Comparison of ENCODE assay signal across 14 cellular contexts in the genomic region with DNA sequence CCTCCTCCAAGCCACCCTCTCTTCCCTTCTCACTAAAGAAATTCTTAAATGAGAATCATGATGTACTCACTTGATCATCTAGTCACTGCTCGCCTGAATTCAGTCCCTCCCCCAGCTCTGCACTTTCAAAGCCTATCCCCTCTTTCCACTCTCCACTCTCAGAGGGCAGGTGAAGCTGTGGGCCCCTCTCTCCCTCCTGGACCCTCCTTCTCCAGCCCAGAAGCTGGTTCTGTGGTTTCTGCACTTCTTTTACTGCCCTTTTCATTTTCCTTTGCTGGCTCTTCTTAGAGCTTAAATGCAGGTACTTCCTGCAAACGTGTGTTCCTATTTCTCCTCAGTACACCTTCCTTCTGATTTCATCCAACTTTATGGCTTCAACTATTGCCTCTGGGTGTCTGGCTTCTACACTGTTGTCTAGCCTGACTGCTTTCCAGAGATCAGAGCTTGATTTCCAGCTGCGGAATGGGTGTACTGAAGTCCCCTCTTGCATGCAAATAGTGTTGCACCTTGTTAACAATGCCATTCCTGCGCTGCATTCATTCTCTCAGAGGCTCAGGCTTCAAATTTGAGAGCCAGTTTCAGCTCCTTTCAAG. TPM values are rescaled to one million over a fixed set of nuclear protein-coding genes. Genes with fewer than 3 reads are reported as not detected.
DNase-seq lines count a peak whose midpoint lies in the region; ATAC-seq and TF ChIP-seq lines count a peak whose summit lies in the region.
"Had no signal": no experiment of that assay in that cellular context is flagged by ENCODE, and none has a peak within 500 bp of the region (broad histone marks: within the 10 kb centered on the region; RNA-seq: fewer than 3 reads in every experiment).

No MANE protein-coding gene starts in this region.

- peaks cover 12% of the 10 kb centered on the region for H3K36me3 Mint-ChIP-seq in activated T-helper 2 cell treated with anti-CD3 and anti-CD28 coated beads, Interferon-gamma antibody, Interleukin-2, Interleukin-4, amounts not matched to agents 10 μg/mL and 5 μg/mL and 100 μg/mL, durations not matched to agents 14 hours and 24 hours and 36 hours (ENCODE audit: low read depth)
- peaks cover 9% of the 10 kb centered on the region in 2 donors for H3K36me3 Mint-ChIP-seq in activated naive CD4-positive, alpha-beta T cell treated with anti-CD3 and anti-CD28 coated beads, Interleukin-2, amount 50 U/mL, for 72 hours

- peak overlapping the region in 5 of 11 experiments; percentile 49 to 77 (median 63); a peak in 9 of 22 replicates for H3K4me2 ChIP-seq in BLaER1 treated with 17β-estradiol and CSF1 and Interleukin-3, amounts not matched to agents 10 nM and 100 nM

- no peaks in the 10 kb centered on the region for H4K20me1 ChIP-seq in BLaER1 treated with 17β-estradiol and CSF1 and Interleukin-3, amounts not matched to agents 10 nM and 100 nM

- H3K27me3 ChIP-seq in BLaER1 treated with 17β-estradiol and CSF1 and Interleukin-3, amounts not matched to agents 10 nM and 100 nM = no peaks in the 10 kb centered on the region

- H3K27ac Mint-ChIP-seq in activated T-helper 2 cell treated with anti-CD3 and anti-CD28 coated beads, Interferon-gamma antibody, Interleukin-2, Interleukin-4, amounts not matched to agents 10 μg/mL and 5 μg/mL and 100 μg/mL, durations not matched to agents 14 hours and 24 hours and 36 hours = peak overlapping the region; percentile 53
- no peak overlapping the region for H3K27ac Mint-ChIP-seq in activated naive CD4-positive, alpha-beta T cell treated with anti-CD3 and anti-CD28 coated beads, Interleukin-2, amount 50 U/mL, for 72 hours
- H3K27ac Mint-ChIP-seq: activated T-helper 1 cell treated with anti-CD3 and anti-CD28 coated beads, Interleukin-12 subunit alpha, Interleukin-12 subunit beta, Interleukin-2, Interleukin-4 antibody, amounts not matched to agents 30 ng/mL and 10 ng/mL and 1 ng/mL, durations not matched to agents 14 hours and 24 hours and 36 hours had no signal

- TF ChIP-seq CTCF in HEK293 (tag by site-specific recombination; IDR thresholded peaks at IDR 0.05) = no peak

- no peaks in the 10 kb centered on the region; a peak in 1 of 22 replicates for H3K36me3 ChIP-seq in BLaER1 treated with 17β-estradiol and CSF1 and Interleukin-3, amounts not matched to agents 10 nM and 100 nM
- H3K36me3 ChIP-seq in HEK293 (ENCODE audit: control insufficient read depth in 2 of 2, insufficient read depth in 1 of 2, low read length in 2 of 2) = no peaks in the 10 kb centered on the region

- H3K9ac ChIP-seq in BLaER1 treated with 17β-estradiol and CSF1 and Interleukin-3, amounts not matched to agents 10 nM and 100 nM = no peak overlapping the region; a peak in 1 of 22 replicates

- peaks cover 16% of the 10 kb centered on the region for H3K9me3 Mint-ChIP-seq in activated T-helper 2 cell treated with anti-CD3 and anti-CD28 coated beads, Interferon-gamma antibody, Interleukin-2, Interleukin-4, amounts not matched to agents 10 μg/mL and 5 μg/mL and 100 μg/mL, durations not matched to agents 14 hours and 24 hours and 36 hours
- peaks cover 8 to 9% of the 10 kb centered on the region in 2 donors for H3K9me3 Mint-ChIP-seq in activated naive CD4-positive, alpha-beta T cell treated with anti-CD3 and anti-CD28 coated beads, Interleukin-2, amount 50 U/mL, for 72 hours

- H3K9me3 ChIP-seq in BLaER1 treated with 17β-estradiol and CSF1 and Interleukin-3, amounts not matched to agents 10 nM and 100 nM (replicated peaks in 1 of 11) = peaks cover 14 to 21% (median 19%) of the 10 kb centered on the region in 11 experiments
- no peaks in the 10 kb centered on the region for H3K9me3 ChIP-seq in HEK293 (ENCODE audit: control insufficient read depth, insufficient read depth, low read depth, low read length)

- H3K4me3 Mint-ChIP-seq in activated T-helper 2 cell treated with anti-CD3 and anti-CD28 coated beads, Interferon-gamma antibody, Interleukin-2, Interleukin-4, amounts not matched to agents 10 μg/mL and 5 μg/mL and 100 μg/mL, durations not matched to agents 14 hours and 24 hours and 36 hours (ENCODE audit: low read depth) = no peak overlapping the region
- H3K4me3 Mint-ChIP-seq: activated T-helper 1 cell treated with anti-CD3 and anti-CD28 coated beads, Interleukin-12 subunit alpha, Interleukin-12 subunit beta, Interleukin-2, Interleukin-4 antibody, amounts not matched to agents 30 ng/mL and 10 ng/mL and 1 ng/mL, durations not matched to agents 14 hours and 24 hours and 36 hours had no signal

- DNase-seq in activated T-helper 2 cell treated with anti-CD3 and anti-CD28 coated beads, Interferon-gamma antibody, Interleukin-2, Interleukin-4, amounts not matched to agents 10 μg/mL and 5 μg/mL and 100 μg/mL, durations not matched to agents 14 hours and 24 hours and 36 hours (ENCODE audit: low spot score) = no peak
- DNase-seq in left kidney (ENCODE audit: low read depth, low spot score) (peak; percentile 16), AG20443 (ENCODE audit: low spot score) (no peak), NCI-H1105 treated with DMSO at 0.1 percent for 48 hours (lab: John Stamatoyannopoulos, UW) (no peak)
- no peak for DNase-seq in activated naive CD4-positive, alpha-beta T cell treated with anti-CD3 and anti-CD28 coated beads, Interleukin-2, amount 50 U/mL, for 72 hours (ENCODE audit: low spot score in 2 of 2)
- DNase-seq: MM.1S; NCI-H446 treated with DMSO at 0.1 percent for 48 hours; stimulated activated CD4-positive, alpha-beta T cell treated with anti-CD3 and anti-CD28 coated beads, Interleukin-4, amount 100 ng/mL, for 24 hours had no signal

- H3K4me3 ChIP-seq in BLaER1 treated with 17β-estradiol and CSF1 and Interleukin-3, amounts not matched to agents 10 nM and 100 nM = no peak overlapping the region
- H3K4me3 ChIP-seq in HEK293 (ENCODE audit: low read depth, low read length) = no peak overlapping the region

- CTCF ChIA-PET in HEK293 (lab: Yijun Ruan, JAX) = interaction anchor here (0.5 kb wide), 1 partner anchor 86 kb away, joined by 4 read pairs; no protein-coding TSS in a partner anchor

- POLR2A ChIA-PET in HEK293 (lab: Yijun Ruan, JAX) = interaction anchor here (0.8 to 1.4 kb wide), 2 partner anchors 43 to 45 kb away, joined by 4 to 5 read pairs; partner anchors contain the start of gene VAPA

- ATAC-seq in GM21515 (IDR thresholded peaks at IDR 0.05; ENCODE audit: unreplicated experiment) = no peak
- no peak for ATAC-seq in activated naive CD4-positive, alpha-beta T cell treated with anti-CD3 and anti-CD28 coated beads, Interleukin-2, amount 50 U/mL, for 72 hours

- intact Hi-C loops in activated T-helper 2 cell treated with anti-CD3 and anti-CD28 coated beads, Interferon-gamma antibody, Interleukin-2, Interleukin-4, amounts not matched to agents 10 μg/mL and 5 μg/mL and 100 μg/mL, durations not matched to agents 14 hours and 24 hours and 36 hours (cut with micrococcal nuclease) = loop anchor here (10.0 kb wide), 1 partner anchor 654 kb away; the partner anchor contains the start of gene NAPG

- no peaks in the 10 kb centered on the region for H3K27me3 Mint-ChIP-seq in activated T-helper 2 cell treated with anti-CD3 and anti-CD28 coated beads, Interferon-gamma antibody, Interleukin-2, Interleukin-4, amounts not matched to agents 10 μg/mL and 5 μg/mL and 100 μg/mL, durations not matched to agents 14 hours and 24 hours and 36 hours (ENCODE audit: low read depth)

- H3K27ac ChIP-seq in BLaER1 treated with 17β-estradiol and CSF1 and Interleukin-3, amounts not matched to agents 10 nM and 100 nM = peak overlapping the region in 8 of 11 experiments; percentile 23 to 70 (median 47); a peak in 13 of 22 replicates
- H3K27ac ChIP-seq in HEK293 (ENCODE audit: extremely low read depth, low read depth, low read length) = peak overlapping the region; percentile 6; the same call in 1 of the 2 replicates

- H3K4me1 Mint-ChIP-seq in activated T-helper 2 cell treated with anti-CD3 and anti-CD28 coated beads, Interferon-gamma antibody, Interleukin-2, Interleukin-4, amounts not matched to agents 10 μg/mL and 5 μg/mL and 100 μg/mL, durations not matched to agents 14 hours and 24 hours and 36 hours (ENCODE audit: low read depth) = peaks cover 40% of the 10 kb centered on the region

- H3K4me1 ChIP-seq in BLaER1 treated with 17β-estradiol and CSF1 and Interleukin-3, amounts not matched to agents 10 nM and 100 nM = peaks cover 0 to 44% (median 17%) of the 10 kb centered on the region in 10 experiments; a peak in 13 of 20 replicates
- peaks cover 15% of the 10 kb centered on the region for H3K4me1 ChIP-seq in HEK293 (ENCODE audit: control insufficient read depth, insufficient read depth, low read length)

TF ChIP-seq in HEK293, 187 proteins besides CTCF, POLR2A, EP300 and RAD21:
- TF ChIP-seq ZNF837 (tag by site-specific recombination; IDR thresholded peaks at IDR 0.05) = no peak
- TF ChIP-seq ZNF664 (tag by site-specific recombination; IDR thresholded peaks at IDR 0.05) = 0 out of 2 replicates have a peak, but pooled peaks have one; percentile 23
TF ChIP-seq in HEK293: peak in this region for 1.

RNA-seq across cellular contexts. Expression of gene TXNDC2, which starts 15.2 kb away (rescaled TPM):
- total RNA-seq in activated T-helper 2 cell treated with anti-CD3 and anti-CD28 coated beads, Interferon-gamma antibody, Interleukin-2, Interleukin-4, amounts not matched to agents 10 μg/mL and 5 μg/mL and 100 μg/mL, durations not matched to agents 14 hours and 24 hours and 36 hours = 0.21 and 0.39 TPM in 2 replicates
- total RNA-seq in activated naive CD4-positive, alpha-beta T cell treated with anti-CD3 and anti-CD28 coated beads, Interleukin-2, amount 50 U/mL, for 72 hours = not detected
- total RNA-seq: H7, kidney epithelial cell had no signal

RNA-seq across cellular contexts. Expression of gene VAPA, which starts 43.3 kb away (rescaled TPM):
- total RNA-seq in activated T-helper 2 cell treated with anti-CD3 and anti-CD28 coated beads, Interferon-gamma antibody, Interleukin-2, Interleukin-4, amounts not matched to agents 10 μg/mL and 5 μg/mL and 100 μg/mL, durations not matched to agents 14 hours and 24 hours and 36 hours = 216 and 223 TPM in 2 replicates
- total RNA-seq in activated naive CD4-positive, alpha-beta T cell treated with anti-CD3 and anti-CD28 coated beads, Interleukin-2, amount 50 U/mL, for 72 hours = 100 to 1,000 TPM; 162 to 201 TPM
